Comparison of ENCODE assay signal across 1 cellular context in the genomic region with DNA sequence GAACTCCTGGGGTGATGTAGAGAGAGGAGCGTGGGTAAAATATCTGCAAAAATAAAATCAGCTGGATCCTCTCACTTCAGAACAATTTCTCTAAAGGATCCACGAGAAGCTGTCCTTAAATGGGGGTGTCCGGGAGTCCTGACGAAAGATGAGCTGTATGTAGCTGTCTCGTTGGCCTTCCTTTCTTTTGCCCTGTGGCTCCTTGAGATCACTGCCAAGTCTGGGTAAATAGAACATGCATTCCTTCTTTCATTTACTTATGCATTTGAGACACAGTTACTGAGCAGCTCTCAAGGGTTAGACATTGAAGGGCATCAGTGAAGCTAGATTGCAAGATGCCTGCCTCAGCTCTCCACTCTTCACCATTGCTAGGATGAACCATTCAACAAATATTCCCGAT.
TF ChIP-seq lines count a peak whose summit lies in the region.

No MANE protein-coding gene starts in this region.

TF ChIP-seq in HepG2, 621 proteins besides CTCF, POLR2A, EP300 and RAD21:
- TF ChIP-seq ZNF557 (CRISPR knock-in tag; IDR thresholded peaks at IDR 0.05) (no peak), MXD4 (CRISPR knock-in tag; IDR thresholded peaks at IDR 0.05) (no peak), ZMYM4 (CRISPR knock-in tag; IDR thresholded peaks at IDR 0.05) (no peak), RBM39 (IDR thresholded peaks at IDR 0.05; ENCODE audit: low read depth, low read length, poor library complexity, severe bottlenecking) (no peak), GTF3A (CRISPR knock-in tag; conservative IDR thresholded peaks at IDR 0.05) (no peak), PRMT3 (CRISPR knock-in tag; IDR thresholded peaks at IDR 0.05; ENCODE audit: borderline replicate concordance, low read depth) (no peak), ZNF768 (CRISPR knock-in tag; IDR thresholded peaks at IDR 0.05) (no peak), YEATS4 (CRISPR knock-in tag; IDR thresholded peaks at IDR 0.05; ENCODE audit: borderline replicate concordance) (no peak), REXO4 (CRISPR knock-in tag; IDR thresholded peaks at IDR 0.05; ENCODE audit: borderline replicate concordance) (no peak), RFX3 (CRISPR knock-in tag; IDR thresholded peaks at IDR 0.05) (no peak), ISX (CRISPR knock-in tag; conservative IDR thresholded peaks at IDR 0.05) (no peak), HOXA7 (CRISPR knock-in tag; IDR thresholded peaks at IDR 0.05) (no peak), GZF1 (CRISPR knock-in tag; IDR thresholded peaks at IDR 0.05) (no peak), KLF13 (CRISPR knock-in tag; IDR thresholded peaks at IDR 0.05) (no peak), ZBTB7A (CRISPR knock-in tag; IDR thresholded peaks at IDR 0.05) (no peak), KAT7 (CRISPR knock-in tag; IDR thresholded peaks at IDR 0.05; ENCODE audit: borderline replicate concordance) (no peak), SRY (CRISPR knock-in tag; IDR thresholded peaks at IDR 0.05) (no peak), GATA4 (IDR thresholded peaks at IDR 0.05; ENCODE audit: borderline replicate concordance, low read depth) (no peak)
- TF ChIP-seq, protein P1, sequence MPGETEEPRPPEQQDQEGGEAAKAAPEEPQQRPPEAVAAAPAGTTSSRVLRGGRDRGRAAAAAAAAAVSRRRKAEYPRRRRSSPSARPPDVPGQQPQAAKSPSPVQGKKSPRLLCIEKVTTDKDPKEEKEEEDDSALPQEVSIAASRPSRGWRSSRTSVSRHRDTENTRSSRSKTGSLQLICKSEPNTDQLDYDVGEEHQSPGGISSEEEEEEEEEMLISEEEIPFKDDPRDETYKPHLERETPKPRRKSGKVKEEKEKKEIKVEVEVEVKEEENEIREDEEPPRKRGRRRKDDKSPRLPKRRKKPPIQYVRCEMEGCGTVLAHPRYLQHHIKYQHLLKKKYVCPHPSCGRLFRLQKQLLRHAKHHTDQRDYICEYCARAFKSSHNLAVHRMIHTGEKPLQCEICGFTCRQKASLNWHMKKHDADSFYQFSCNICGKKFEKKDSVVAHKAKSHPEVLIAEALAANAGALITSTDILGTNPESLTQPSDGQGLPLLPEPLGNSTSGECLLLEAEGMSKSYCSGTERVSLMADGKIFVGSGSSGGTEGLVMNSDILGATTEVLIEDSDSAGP (CRISPR knock-in tag; IDR thresholded peaks at IDR 0.05; ENCODE audit: borderline replicate concordance), result no peak
